24 cellular contexts compared by ENCODE assay signal in genomic region chr5:35363387-35363965, GRCh38.
A peak's percentile ranks its signal among the peaks of the same experiment; 100 is the strongest.
DNase-seq lines count a peak whose midpoint lies in the region; ATAC-seq and TF ChIP-seq lines count a peak whose summit lies in the region.
"Had no signal": no experiment of that assay in that cellular context is flagged by ENCODE, and none has a peak within 500 bp of the region (broad histone marks: within the 10 kb centered on the region; RNA-seq: fewer than 3 reads in every experiment).

No MANE protein-coding gene starts in this region.

- H3K4me3 ChIP-seq in aorta (ENCODE audit: low read length in 2 of 2) (no peak overlapping the region), OCI-LY7 (ENCODE audit: low read depth, low read length, poor library complexity, severe bottlenecking) (no peak overlapping the region)
- H3K4me3 ChIP-seq: SJSA1 had no signal

- H2AFZ ChIP-seq in OCI-LY7 (ENCODE audit: low read length): no peak overlapping the region

- H3K27me3 ChIP-seq in aorta (ENCODE audit: control insufficient read depth in 1 of 2, insufficient read depth in 2 of 2, low read length in 1 of 2): no peaks in the 10 kb centered on the region
- H3K27me3 ChIP-seq: SJSA1 had no signal

- H3K9me3 ChIP-seq in aorta (ENCODE audit: control insufficient read depth, low read length): no peaks in the 10 kb centered on the region
- H3K9me3 ChIP-seq in OCI-LY7 (ENCODE audit: low read length): no peaks in the 10 kb centered on the region
- H3K9me3 ChIP-seq: SJSA1 had no signal

- 44% methylated on average over 4 of the region's 4 CpGs for whole genome bisulfite sequencing in aorta, 2 donors

- H3K4me2 ChIP-seq in OCI-LY7 (ENCODE audit: low read length): no peak overlapping the region
- H3K4me2 ChIP-seq: KMS-11 had no signal

- CTCF ChIA-PET in RWPE1 (lab: Yijun Ruan, JAX) (interaction anchor here (0.6 kb wide), 2 partner anchors 13 to 535 kb away, joined by 3 to 4 read pairs; no protein-coding TSS in a partner anchor), OCI-LY7 (lab: Charles Lee; ENCODE audit: unreplicated experiment) (no interaction called here)

- no peaks in the 10 kb centered on the region for H3K79me2 ChIP-seq in OCI-LY7 (ENCODE audit: insufficient read depth, low read depth, low read length)

- no TSS peak for BruUV-seq in OCI-LY7 (replicated peaks; lab: Mats Ljungman, UMichigan)

- POLR2A ChIA-PET in RWPE1 (lab: Yijun Ruan, JAX; ENCODE audit: low non-redundant PET): no interaction called here
- POLR2A ChIA-PET in OCI-LY7 (lab: Charles Lee): no interaction called here

- DNase-seq in M059J (ENCODE audit: low read depth) (peak; percentile 32), amniotic epithelial cell (ENCODE audit: low read depth) (peak; percentile 75), sciatic nerve (ENCODE audit: low spot score) (no peak), aorta (no peak), RWPE1 (ENCODE audit: low spot score) (no peak), OCI-LY7 (ENCODE audit: low spot score) (no peak), GOT3 (lab: John Stamatoyannopoulos, UW) (no peak)
- DNase-seq: CD8-positive, alpha-beta memory T cell; DMS 273 treated with DMSO at 0.1 percent for 48 hours; DMS79; GF-D8; NCI-H1092 treated with DMSO at 0.1 percent for 48 hours; NCI-H1436; NCI-H187; NCI-H2081 treated with DMSO at 0.1 percent for 48 hours; NCI-H2171; NCI-H226; NCI-H510A; NCI-H69; Right ventricle myocardium superior had no signal

- no peaks in the 10 kb centered on the region for H3K4me1 ChIP-seq in aorta (ENCODE audit: control insufficient read depth in 1 of 2, insufficient read depth in 2 of 2, low read length in 2 of 2)
- H3K4me1 ChIP-seq in OCI-LY7 (ENCODE audit: insufficient read depth, low read length, poor library complexity, severe bottlenecking): no peaks in the 10 kb centered on the region
- H3K4me1 ChIP-seq: SJSA1 had no signal

- TF ChIP-seq CTCF in RWPE1 (conservative IDR thresholded peaks at IDR 0.05; ENCODE audit: low read depth): no peak
- TF ChIP-seq CTCF in OCI-LY7 (conservative IDR thresholded peaks at IDR 0.05; ENCODE audit: low read length): no peak

- H3K27ac ChIP-seq in aorta (ENCODE audit: low read depth in 1 of 2, low read length in 2 of 2) (no peak overlapping the region), RWPE1 (no peak overlapping the region), OCI-LY7 (ENCODE audit: low read depth, low read length, poor library complexity, severe bottlenecking) (no peak overlapping the region)
- H3K27ac ChIP-seq: C4-2B, KMS-11, SJSA1 had no signal

- no peaks in the 10 kb centered on the region for H3K36me3 ChIP-seq in aorta (ENCODE audit: control insufficient read depth in 1 of 2, insufficient read depth in 2 of 2, low read length in 1 of 2)
- H3K36me3 ChIP-seq in OCI-LY7 (ENCODE audit: insufficient read depth, low read length): no peaks in the 10 kb centered on the region
- H3K36me3 ChIP-seq: SJSA1 had no signal

- peak; percentile 51 for ATAC-seq in sciatic nerve
- peak; percentile 39 for ATAC-seq in aorta (ENCODE audit: low FRiP score)
- ATAC-seq: HCT116 had no signal

- intact Hi-C loops in sciatic nerve (cut with DNase I) (no loop called here), aorta (cut with DNase I) (no loop called here), OCI-LY7 (cut with micrococcal nuclease; ENCODE audit: unreplicated experiment) (no loop called here)

- H3K9me2 ChIP-seq in OCI-LY7 (ENCODE audit: insufficient read depth, low read length): no peaks in the 10 kb centered on the region

- H4K20me1 ChIP-seq in OCI-LY7 (ENCODE audit: insufficient read depth, low read length): no peaks in the 10 kb centered on the region

Comparison
In these comparisons a context has a peak if more than half of its experiments do, and no peak if none do; other contexts are left out.
1. DNase-seq: peak in M059J (single experiment) and amniotic epithelial cell (single experiment); none in sciatic nerve (single experiment), aorta (0 of 2), RWPE1 (single experiment), OCI-LY7 (single experiment) and GOT3 (single experiment).